Comparison of ENCODE assay signal across 8 cellular contexts in the genomic region with DNA sequence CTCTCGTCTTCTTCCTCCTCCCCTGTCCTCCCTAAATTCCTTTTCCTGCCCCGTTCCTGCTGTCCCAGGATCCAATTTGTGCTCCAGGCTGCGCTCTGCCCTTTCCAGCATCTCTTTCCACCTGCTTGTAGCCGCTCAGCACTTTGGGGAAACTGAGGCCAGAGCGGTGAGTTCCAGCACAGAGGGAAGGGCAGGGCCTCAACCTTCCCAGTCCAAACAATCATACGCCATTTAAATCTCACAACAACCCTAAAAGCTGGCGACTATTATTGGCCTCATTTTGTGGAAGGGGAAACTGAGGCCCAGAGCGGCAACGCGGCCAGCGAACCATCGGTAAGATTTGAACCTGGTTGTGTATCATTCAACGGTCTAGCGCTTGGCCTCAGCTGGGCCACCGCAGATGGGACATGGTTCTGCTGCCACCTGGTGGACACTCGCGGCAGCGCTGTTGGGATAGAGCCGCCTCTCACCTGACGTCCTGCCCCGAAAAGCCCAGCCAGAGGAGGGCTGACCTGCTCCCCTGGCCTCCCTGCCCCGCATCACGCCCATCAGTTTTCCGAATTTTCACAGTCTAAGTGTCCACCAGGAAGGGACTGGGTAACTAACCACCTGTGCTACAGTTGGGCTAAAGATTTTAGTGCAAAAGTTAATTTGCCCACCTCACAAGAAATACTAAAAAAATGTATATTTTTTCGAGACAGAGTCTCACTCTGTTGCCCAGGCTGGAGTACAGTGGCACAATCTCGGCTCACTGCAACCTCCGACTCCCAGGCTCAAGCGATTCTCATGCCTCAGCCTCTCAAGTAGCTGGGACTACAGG. TPM values are rescaled to one million over a fixed set of nuclear protein-coding genes. Genes with fewer than 3 reads are reported as not detected.
DNase-seq lines count a peak whose midpoint lies in the region; ATAC-seq and TF ChIP-seq lines count a peak whose summit lies in the region.

No MANE protein-coding gene starts in this region.

- no peaks in the 10 kb centered on the region for H3K27me3 Mint-ChIP-seq in natural killer cell (ENCODE audit: low read depth in 2 of 2)

- intact Hi-C loops in PC-3 (cut with micrococcal nuclease): loop anchor here (1.0 to 5.0 kb wide), 3 partner anchors 24 to 78 kb away; a partner anchor contains a TSS
- intact Hi-C loops in esophagus muscularis mucosa (cut with DNase I): loop anchor here (10.0 kb wide), 1 partner anchor 151 kb away; no protein-coding TSS in a partner anchor
- intact Hi-C loops in natural killer cell (cut with micrococcal nuclease): loop anchor here (1.0 to 10.0 kb wide), 3 partner anchors 71 to 361 kb away; no protein-coding TSS in a partner anchor

- H3K36me3 ChIP-seq in PC-3 (ENCODE audit: low read depth, low read length): peaks cover 5% of the 10 kb centered on the region
- no peaks in the 10 kb centered on the region for H3K36me3 ChIP-seq in esophagus muscularis mucosa

- TF ChIP-seq CTCF in PC-3 (conservative IDR thresholded peaks at IDR 0.05; ENCODE audit: low read depth, low read length) (peak; percentile 95), esophagus muscularis mucosa (IDR thresholded peaks at IDR 0.05) (peak; percentile 92 to 100 (median 96)), natural killer cell (IDR thresholded peaks at IDR 0.05) (peak; percentile 94)

- WGBS in esophagus muscularis mucosa: 23% methylated on average over 20 of the region's 28 CpGs

- H2AFZ ChIP-seq in PC-3 (ENCODE audit: low read length): peak overlapping the region; percentile 65

- H3K9me3 ChIP-seq in PC-3 (ENCODE audit: low read length) (no peaks in the 10 kb centered on the region), esophagus muscularis mucosa (no peaks in the 10 kb centered on the region)

- CTCF ChIA-PET in PC-3 (lab: Charles Lee): interaction anchor here (0.6 to 1.1 kb wide), 3 partner anchors 25 to 113 kb away, joined by 3 to 14 read pairs (median 3); no protein-coding TSS in a partner anchor

- peak; percentile 75 for DNase-seq in COLO668 (lab: John Stamatoyannopoulos, UW; ENCODE audit: unreplicated experiment)
- DNase-seq in HuH-7 (ENCODE audit: low spot score): peak; percentile 89
- peak; percentile 91 for DNase-seq in PC-3
- DNase-seq in activated T-cell treated with anti-CD3 and anti-CD28 coated beads for 4 hours: peak; percentile 91
- DNase-seq in esophagus muscularis mucosa (ENCODE audit: extremely low spot score): peak; percentile 95
- peak; percentile 92 for DNase-seq in natural killer cell
- DNase-seq in stimulated activated naive CD4-positive, alpha-beta T cell (lab: John Stamatoyannopoulos, UW): peak; percentile 57 to 88 (median 83)

- no peak for TF ChIP-seq POLR2A in esophagus muscularis mucosa (IDR thresholded peaks at IDR 0.05; ENCODE audit: low read depth)

- H3K4me3 ChIP-seq in PC-3 (ENCODE audit: low read length) (no peak overlapping the region), esophagus muscularis mucosa (no peak overlapping the region)

- H3K27me3 ChIP-seq in PC-3 (ENCODE audit: low read length) (no peaks in the 10 kb centered on the region), esophagus muscularis mucosa (peaks cover 0 to 4% (median 0%) of the 10 kb centered on the region in 4 donors)

- POLR2A ChIA-PET in PC-3 (lab: Charles Lee; ENCODE audit: unreplicated experiment): no interaction called here

- peaks cover 6% of the 10 kb centered on the region; the same call in 1 of the 2 replicates for H3K4me1 ChIP-seq in PC-3 (ENCODE audit: insufficient read depth, low read length)
- H3K4me1 ChIP-seq in esophagus muscularis mucosa: peaks cover 5 to 16% (median 10%) of the 10 kb centered on the region in 4 donors

- H3K27ac ChIP-seq in PC-3 (ENCODE audit: low read length): no peak overlapping the region
- no peak overlapping the region for H3K27ac ChIP-seq in esophagus muscularis mucosa (replicated peaks in 1 of 4)

- ATAC-seq in PC-3 (peak; percentile 52), natural killer cell (peak; percentile 22 to 53 (median 25)), HG03342 (IDR thresholded peaks at IDR 0.05; ENCODE audit: unreplicated experiment) (no peak)

- H3K9ac ChIP-seq in PC-3 (ENCODE audit: low read length): no peak overlapping the region

- no TSS peak for BruUV-seq in PC-3 (replicated peaks; lab: Mats Ljungman, UMichigan)

- H3K9me2 ChIP-seq in PC-3 (replicated peaks; ENCODE audit: low read length): no peaks in the 10 kb centered on the region

- H4K20me1 ChIP-seq in PC-3 (ENCODE audit: low read length): peaks cover 6% of the 10 kb centered on the region

- peaks cover 9% of the 10 kb centered on the region for H3K79me2 ChIP-seq in PC-3 (ENCODE audit: low read length)

- no peaks in the 10 kb centered on the region for H3F3A ChIP-seq in PC-3 (ENCODE audit: low read length, unreplicated experiment)

- no peaks in the 10 kb centered on the region for H3K36me3 Mint-ChIP-seq in natural killer cell

- H3K27ac Mint-ChIP-seq in natural killer cell: no peak overlapping the region

- H3K9me3 Mint-ChIP-seq in natural killer cell: no peaks in the 10 kb centered on the region

- no peak overlapping the region for H3K4me3 Mint-ChIP-seq in natural killer cell

- H3K4me2 ChIP-seq in PC-3 (ENCODE audit: low read length): peak overlapping the region; percentile 46

- TF ChIP-seq EP300 in esophagus muscularis mucosa (IDR thresholded peaks at IDR 0.05): no peak

- H3K4me1 Mint-ChIP-seq in natural killer cell: peaks cover 29 to 31% of the 10 kb centered on the region in 2 donors

RNA-seq across cellular contexts. Expression of a gene that starts 4.2 kb away (rescaled TPM):
- total RNA-seq in PC-3 (2014; rRNA removed) (1,763 and 2,241 TPM in 2 replicates), esophagus muscularis mucosa (1,000 to 10,000 TPM; 1,042 to 1,624 (median 1,374) TPM), natural killer cell (1,000 to 10,000 TPM; 1,015 to 1,285 (median 1,208) TPM)

RNA-seq across cellular contexts. Expression of a gene that starts 7.8 kb away (rescaled TPM):
- total RNA-seq in PC-3 (2014; rRNA removed) (1.5 and 4.3 TPM in 2 replicates), esophagus muscularis mucosa (1 to 10 TPM; 2.1 to 8.9 (median 3.4) TPM), natural killer cell (100 to 1,000 TPM in 1 of 3 donors, 10 to 100 TPM in 2; 72.1 to 105 (median 96.1) TPM)

RNA-seq across cellular contexts. Expression of a gene that starts 16.2 kb away (rescaled TPM):
- 0.23 TPM in 1 of 2 replicates, not detected in the other for total RNA-seq in PC-3 (2014; rRNA removed)
- total RNA-seq in esophagus muscularis mucosa: under 1 TPM in 1 of 4 donors, not detected in 3; 0.17 TPM
- total RNA-seq in natural killer cell: under 1 TPM; 0.25 to 0.43 (median 0.26) TPM

RNA-seq across cellular contexts. Expression of a gene that starts 34.2 kb away (rescaled TPM):
- total RNA-seq in PC-3 (2014; rRNA removed): not detected in 2 replicates
- not detected for total RNA-seq in esophagus muscularis mucosa
- total RNA-seq in natural killer cell: 1 to 10 TPM; 1.5 to 2.9 (median 1.7) TPM

Comparison
In these comparisons a context has a peak if more than half of its experiments do, and no peak if none do; other contexts are left out.
1. RNA of a gene that starts 7.8 kb away (total RNA-seq): 72.1 to 105 TPM in natural killer cell; 2.1 to 8.9 TPM in esophagus muscularis mucosa and 1.5 to 4.3 TPM in PC-3; every median in the first group is over 4 times any median in the second.
2. Peak in every context shown above with its lines, with median percentiles within 50 percentile points of each other: DNase-seq and CTCF ChIP-seq.